Comparison of ENCODE assay signal across 17 cellular contexts in genomic region chr1:67333603-67334002, GRCh38. TPM values are rescaled to one million over a fixed set of nuclear protein-coding genes. Genes with fewer than 3 reads are reported as not detected.
DNase-seq lines count a peak whose midpoint lies in the region; ATAC-seq and TF ChIP-seq lines count a peak whose summit lies in the region.
"Had no signal": no experiment of that assay in that cellular context is flagged by ENCODE, and none has a peak within 500 bp of the region (broad histone marks: within the 10 kb centered on the region; RNA-seq: fewer than 3 reads in every experiment).

No MANE protein-coding gene starts in this region.

- POLR2A ChIA-PET in activated CD8-positive, alpha-beta T cell treated with anti-CD3 and anti-CD28 coated beads, Interleukin-2, amount 10 ng/mL, durations not matched to agents 7 days and 5 days (lab: Charles Lee), result interaction anchor here (0.9 to 2.6 kb wide), 9 partner anchors 11 to 119 kb away, joined by 3 to 19 read pairs (median 7); partner anchors contain the start of genes IL12RB2 and SERBP1

- peak overlapping the region; percentile 72 for H3K4me3 Mint-ChIP-seq in stimulated activated naive CD8-positive, alpha-beta T cell treated with anti-CD3 and anti-CD28 coated beads, Interleukin-15, Interleukin-2, amounts not matched to agents 100 ng/mL and 50 ng/mL, for 24 hours
- peak overlapping the region; percentile 45 for H3K4me3 Mint-ChIP-seq in activated CD8-positive, alpha-beta T cell treated with anti-CD3 and anti-CD28 coated beads, Interleukin-2, amount 10 ng/mL, durations not matched to agents 7 days and 5 days
- H3K4me3 Mint-ChIP-seq: HFFc6 had no signal

- peaks cover 90% of the 10 kb centered on the region for H3K4me1 Mint-ChIP-seq in stimulated activated naive CD8-positive, alpha-beta T cell treated with anti-CD3 and anti-CD28 coated beads, Interleukin-15, Interleukin-2, amounts not matched to agents 100 ng/mL and 50 ng/mL, for 24 hours (ENCODE audit: low read depth)
- peaks cover 73% of the 10 kb centered on the region for H3K4me1 Mint-ChIP-seq in activated CD8-positive, alpha-beta T cell treated with anti-CD3 and anti-CD28 coated beads, Interleukin-2, amount 10 ng/mL, durations not matched to agents 7 days and 5 days (ENCODE audit: low read depth)

- no peak for TF ChIP-seq CTCF in GM10266 (IDR thresholded peaks at IDR 0.05; ENCODE audit: control insufficient read depth, insufficient read depth, low read depth, missing control alignments)

- peak overlapping the region; percentile 90 for H3K27ac Mint-ChIP-seq in stimulated activated naive CD8-positive, alpha-beta T cell treated with anti-CD3 and anti-CD28 coated beads, Interleukin-15, Interleukin-2, amounts not matched to agents 100 ng/mL and 50 ng/mL, for 24 hours
- peak overlapping the region; percentile 91 for H3K27ac Mint-ChIP-seq in activated CD8-positive, alpha-beta T cell treated with anti-CD3 and anti-CD28 coated beads, Interleukin-2, amount 10 ng/mL, durations not matched to agents 7 days and 5 days
- H3K27ac Mint-ChIP-seq: HFFc6 had no signal

- no peaks in the 10 kb centered on the region for H3K9me3 Mint-ChIP-seq in stimulated activated naive CD8-positive, alpha-beta T cell treated with anti-CD3 and anti-CD28 coated beads, Interleukin-15, Interleukin-2, amounts not matched to agents 100 ng/mL and 50 ng/mL, for 24 hours
- H3K9me3 Mint-ChIP-seq in activated CD8-positive, alpha-beta T cell treated with anti-CD3 and anti-CD28 coated beads, Interleukin-2, amount 10 ng/mL, durations not matched to agents 7 days and 5 days (ENCODE audit: insufficient read depth), result no peaks in the 10 kb centered on the region
- H3K9me3 Mint-ChIP-seq: HFFc6 had no signal

- ATAC-seq in stimulated activated naive CD8-positive, alpha-beta T cell treated with anti-CD3 and anti-CD28 coated beads, Interleukin-15, Interleukin-2, amounts not matched to agents 100 U/mL and 50 U/mL, for 24 hours, result no peak
- ATAC-seq in activated CD8-positive, alpha-beta T cell treated with anti-CD3 and anti-CD28 coated beads, Interleukin-2, amount 10 ng/mL, durations not matched to agents 7 days and 5 days, result no peak
- ATAC-seq in esophagus mucosa (peak; percentile 67), GM19351 (IDR thresholded peaks at IDR 0.05; ENCODE audit: unreplicated experiment) (no peak)
- ATAC-seq: left ventricle myocardium superior had no signal

- CTCF ChIA-PET in activated CD8-positive, alpha-beta T cell treated with anti-CD3 and anti-CD28 coated beads, Interleukin-2, amount 10 ng/mL, durations not matched to agents 7 days and 5 days (lab: Charles Lee), result interaction anchor here (0.6 to 2.8 kb wide), 17 partner anchors 9 to 1013 kb away, joined by 3 to 12 read pairs (median 4); no protein-coding TSS in a partner anchor

- H3K36me3 Mint-ChIP-seq in stimulated activated naive CD8-positive, alpha-beta T cell treated with anti-CD3 and anti-CD28 coated beads, Interleukin-15, Interleukin-2, amounts not matched to agents 100 ng/mL and 50 ng/mL, for 24 hours (ENCODE audit: low read depth), result peaks cover 77% of the 10 kb centered on the region
- peaks cover 60% of the 10 kb centered on the region for H3K36me3 Mint-ChIP-seq in activated CD8-positive, alpha-beta T cell treated with anti-CD3 and anti-CD28 coated beads, Interleukin-2, amount 10 ng/mL, durations not matched to agents 7 days and 5 days (ENCODE audit: low read depth)

- H3K27me3 Mint-ChIP-seq in stimulated activated naive CD8-positive, alpha-beta T cell treated with anti-CD3 and anti-CD28 coated beads, Interleukin-15, Interleukin-2, amounts not matched to agents 100 ng/mL and 50 ng/mL, for 24 hours, result no peaks in the 10 kb centered on the region
- H3K27me3 Mint-ChIP-seq in activated CD8-positive, alpha-beta T cell treated with anti-CD3 and anti-CD28 coated beads, Interleukin-2, amount 10 ng/mL, durations not matched to agents 7 days and 5 days (ENCODE audit: low read depth), result no peaks in the 10 kb centered on the region

- DNase-seq in stimulated activated naive CD8-positive, alpha-beta T cell treated with anti-CD3 and anti-CD28 coated beads, Interleukin-15, Interleukin-2, amounts not matched to agents 100 U/mL and 50 U/mL, for 24 hours, result no peak
- DNase-seq in activated CD8-positive, alpha-beta T cell treated with anti-CD3 and anti-CD28 coated beads, Interleukin-2, amount 10 ng/mL, durations not matched to agents 7 days and 5 days, result no peak
- DNase-seq in GM10266 (ENCODE audit: extremely low spot score), result no peak
- DNase-seq in T1000 (lab: John Stamatoyannopoulos, UW), result no peak
- DNase-seq: AML-193, HFFc6, left ventricle myocardium superior, NCI-H1048, NCI-H2081 treated with DMSO at 0.1 percent for 48 hours, NCI-H510A treated with DMSO at 0.1 percent for 48 hours, Right ventricle myocardium superior, uterus had no signal

RNA-seq across cellular contexts. Expression of gene IL12RB2, which starts 25.9 kb away (rescaled TPM):
- total RNA-seq in activated CD8-positive, alpha-beta T cell treated with anti-CD3 and anti-CD28 coated beads, Interleukin-2, amount 10 ng/mL, durations not matched to agents 7 days and 5 days, result 10 to 100 TPM; 17.3 to 19.6 TPM
- 1.3 TPM for total RNA-seq in esophagus mucosa
- total RNA-seq: fibroblast of lung, HFFc6, osteocyte had no signal
